ENCODE assay signal across 20 cellular contexts in genomic region chr4:26729027-26729426, GRCh38.
DNase-seq lines count a peak whose midpoint lies in the region; ATAC-seq and TF ChIP-seq lines count a peak whose summit lies in the region.
"Had no signal": no experiment of that assay in that cellular context is flagged by ENCODE, and none has a peak within 500 bp of the region (broad histone marks: within the 10 kb centered on the region; RNA-seq: fewer than 3 reads in every experiment).

No MANE protein-coding gene starts in this region.

- TF ChIP-seq CTCF in 22Rv1 (IDR thresholded peaks at IDR 0.05) (no peak), Caco-2 (IDR thresholded peaks at IDR 0.05; ENCODE audit: insufficient read depth in 1 of 2, low read depth in 1 of 2, low read length in 1 of 2, severe bottlenecking in 1 of 2, unreplicated experiment in 1 of 2) (no peak)

- POLR2A ChIA-PET in Caco-2 (lab: Charles Lee): no interaction called here

- DNase-seq in Caco-2: peak; percentile 39 to 64
- DNase-seq in NCI-H526 treated with DMSO at 0.1 percent for 48 hours (lab: John Stamatoyannopoulos, UW): peak; percentile 38
- peak; percentile 62 to 79 for DNase-seq in trophoblast cell
- no peak for DNase-seq in middle frontal gyrus (ENCODE audit: extremely low spot score, low spot score)
- DNase-seq: Calu3; CD4-positive, CD25-positive, alpha-beta regulatory T cell; H9; NCI-H1092; NCI-H1417 treated with DMSO at 0.1 percent for 48 hours; NCI-H187; NCI-H2171 treated with DMSO at 0.1 percent for 48 hours; NCI-H524; SHP77 treated with DMSO at 0.1 percent for 48 hours had no signal

- intact Hi-C loops in Caco-2 (cut with micrococcal nuclease; ENCODE audit: unreplicated experiment): loop anchor here (1.0 to 10.0 kb wide), 5 partner anchors 132 to 304 kb away; partner anchors contain the start of genes STIM2 and TBC1D19

- no peak overlapping the region for H3K4me2 ChIP-seq in trophoblast cell (ENCODE audit: low read length)
- H3K4me2 ChIP-seq: BLaER1, GM23338 had no signal

- H3K9me3 Mint-ChIP-seq in Caco-2 (ENCODE audit: unreplicated experiment): no peaks in the 10 kb centered on the region
- H3K9me3 Mint-ChIP-seq: CD4-positive, CD25-positive, alpha-beta regulatory T cell; GM23338; H9; IgD-negative memory B cell had no signal

- H3K18ac ChIP-seq in trophoblast cell (ENCODE audit: low read length): no peak overlapping the region

- H3K27me3 ChIP-seq in Caco-2 (replicated peaks; ENCODE audit: control insufficient read depth, insufficient read depth, low read length) (no peaks in the 10 kb centered on the region), trophoblast cell (ENCODE audit: insufficient read depth, low read length) (no peaks in the 10 kb centered on the region)
- H3K27me3 ChIP-seq: BLaER1 had no signal

- H4K91ac ChIP-seq in trophoblast cell (ENCODE audit: low read depth, low read length): no peak overlapping the region

- H3K9me3 ChIP-seq in Caco-2 (no peaks in the 10 kb centered on the region), trophoblast cell (ENCODE audit: insufficient read depth, low read depth, low read length) (no peaks in the 10 kb centered on the region)
- H3K9me3 ChIP-seq: BLaER1 had no signal

- BruUV-seq in Caco-2 (replicated peaks; lab: Mats Ljungman, UMichigan): no TSS peak

- CTCF ChIA-PET in Caco-2 (lab: Charles Lee): interaction anchor here (0.6 kb wide), 1 partner anchor 270 kb away, joined by 3 read pairs; no protein-coding TSS in a partner anchor

- peaks cover 10% of the 10 kb centered on the region for H3K36me3 Mint-ChIP-seq in Caco-2 (ENCODE audit: insufficient read depth, unreplicated experiment)

- no peak overlapping the region for H3K4ac ChIP-seq in trophoblast cell (ENCODE audit: low read depth, low read length)

- H3K79me1 ChIP-seq in trophoblast cell (ENCODE audit: low read length): no peaks in the 10 kb centered on the region

- no CpG with 5 or more reads among the region's 3 CpGs for WGBS in trophoblast cell (ENCODE audit: extremely low coverage, insufficient coverage, insufficient read length)

- no peak overlapping the region for H3K9ac ChIP-seq in trophoblast cell (ENCODE audit: low read length)
- H3K9ac ChIP-seq: BLaER1 had no signal

- H2BK5ac ChIP-seq in trophoblast cell (ENCODE audit: low read depth, low read length, poor library complexity): no peak overlapping the region

- ATAC-seq in GM19467 (IDR thresholded peaks at IDR 0.05; ENCODE audit: unreplicated experiment) (no peak), GM18858 (IDR thresholded peaks at IDR 0.05; ENCODE audit: unreplicated experiment) (no peak)
- ATAC-seq: GM23338, Panc1 had no signal

- peak overlapping the region; percentile 44 for H3K27ac Mint-ChIP-seq in Caco-2 (ENCODE audit: unreplicated experiment)
- H3K27ac Mint-ChIP-seq: CD4-positive, CD25-positive, alpha-beta regulatory T cell; GM23338; H9; IgD-negative memory B cell had no signal

- no peak overlapping the region for H2AFZ ChIP-seq in trophoblast cell (ENCODE audit: insufficient read depth, low read length, poor library complexity)
- H2AFZ ChIP-seq: GM23338 had no signal

- H3K79me2 ChIP-seq in trophoblast cell (ENCODE audit: control insufficient read depth, insufficient read depth, low read length, poor library complexity): no peaks in the 10 kb centered on the region

- H3K4me1 ChIP-seq in Caco-2 (peaks cover 18% of the 10 kb centered on the region), trophoblast cell (ENCODE audit: control insufficient read depth in 1 of 2, insufficient read depth in 2 of 2, low read length in 2 of 2) (no peaks in the 10 kb centered on the region)

- H2AK5ac ChIP-seq in trophoblast cell (ENCODE audit: low read length): no peak overlapping the region

- H2BK120ac ChIP-seq in trophoblast cell (ENCODE audit: insufficient read depth, low read length, poor library complexity): no peak overlapping the region

- H3K36me3 ChIP-seq in Caco-2 (ENCODE audit: control insufficient read depth, insufficient read depth, low read length) (no peaks in the 10 kb centered on the region), trophoblast cell (ENCODE audit: control insufficient read depth in 1 of 2, insufficient read depth in 2 of 2, low read length in 2 of 2) (no peaks in the 10 kb centered on the region)

- H3K4me3 ChIP-seq in Caco-2 (ENCODE audit: low read depth, low read length): peak overlapping the region; percentile 17
- no peak overlapping the region for H3K4me3 ChIP-seq in trophoblast cell (ENCODE audit: low read depth, low read length)
- H3K4me3 ChIP-seq: BLaER1, GM23338 had no signal

- H2BK12ac ChIP-seq in trophoblast cell (ENCODE audit: low read length): no peak overlapping the region

- H3K23ac ChIP-seq in trophoblast cell (ENCODE audit: low read length): no peak overlapping the region

- peaks cover 9% of the 10 kb centered on the region for H3K4me1 Mint-ChIP-seq in Caco-2 (ENCODE audit: low read depth, unreplicated experiment)
- H3K4me1 Mint-ChIP-seq: GM23338, H9 had no signal

- H3K14ac ChIP-seq in trophoblast cell (ENCODE audit: low read length): no peak overlapping the region

- peak overlapping the region; percentile 58 for H3K4me3 Mint-ChIP-seq in Caco-2 (ENCODE audit: unreplicated experiment)
- H3K4me3 Mint-ChIP-seq: CD4-positive, CD25-positive, alpha-beta regulatory T cell; GM23338; H9; IgD-negative memory B cell had no signal

- H4K8ac ChIP-seq in trophoblast cell (ENCODE audit: low read depth, low read length): no peak overlapping the region

- no peaks in the 10 kb centered on the region for H3K27me3 Mint-ChIP-seq in Caco-2 (ENCODE audit: insufficient read depth, unreplicated experiment)
- H3K27me3 Mint-ChIP-seq: CD4-positive, CD25-positive, alpha-beta regulatory T cell; IgD-negative memory B cell had no signal

- H3K27ac ChIP-seq in 22Rv1 (peak overlapping the region; percentile 63), trophoblast cell (ENCODE audit: low read depth, low read length) (no peak overlapping the region)
- H3K27ac ChIP-seq: BLaER1 had no signal

- no peak overlapping the region for H4K12ac ChIP-seq in trophoblast cell (ENCODE audit: low read depth, low read length)
